In the genomic region with DNA sequence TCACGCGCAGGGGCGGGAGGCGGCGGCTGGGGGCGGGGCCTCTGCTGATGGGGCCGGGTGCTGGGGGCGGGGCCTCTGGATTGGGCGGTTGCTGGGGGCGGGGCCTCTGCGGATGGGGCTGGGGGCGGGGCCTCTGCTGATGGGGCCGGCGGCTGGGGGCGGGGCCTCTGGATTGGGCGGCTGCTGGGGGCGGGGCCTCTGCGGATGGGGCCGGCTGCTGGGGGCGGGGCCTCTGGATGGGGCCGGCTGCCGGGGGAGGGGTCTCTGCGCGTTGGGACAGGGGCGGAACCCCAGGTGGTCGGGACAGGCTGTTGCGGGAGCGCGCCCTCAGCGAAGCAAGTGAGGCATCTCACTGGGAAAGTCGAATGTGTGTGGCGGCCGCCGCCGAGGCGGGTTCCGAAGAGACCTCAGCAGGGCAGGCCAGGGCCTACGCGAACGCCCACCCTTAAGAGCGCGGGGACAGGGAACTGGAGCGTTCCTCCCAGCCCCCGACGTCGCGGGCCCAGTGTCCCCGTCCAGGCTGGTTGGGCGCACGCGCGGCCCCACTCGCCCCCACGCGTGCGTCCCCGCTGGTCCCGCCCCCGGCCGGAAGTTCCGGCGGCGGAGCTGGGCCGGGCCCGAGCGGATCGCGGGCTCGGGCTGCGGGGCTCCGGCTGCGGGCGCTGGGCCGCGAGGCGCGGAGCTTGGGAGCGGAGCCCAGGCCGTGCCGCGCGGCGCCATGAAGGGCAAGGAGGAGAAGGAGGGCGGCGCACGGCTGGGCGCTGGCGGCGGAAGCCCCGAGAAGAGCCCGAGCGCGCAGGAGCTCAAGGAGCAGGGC, we compare ENCODE assay signal across 8 cellular contexts. TPM values are rescaled to one million over a fixed set of nuclear protein-coding genes. Genes with fewer than 3 reads are reported as not detected.
DNase-seq lines count a peak whose midpoint lies in the region; TF ChIP-seq lines count a peak whose summit lies in the region.

Gene STUB1 (plus strand): TSS at position 603 of the 817 bp plus-strand sequence. CDS start 116 bp downstream, at position 719.

- no peaks in the 10 kb centered on the region for H3K9me3 ChIP-seq in left ventricle myocardium inferior (replicated peaks)

- H3K4me3 ChIP-seq in NB4 (ENCODE audit: low read depth, low read length) (peak within 1 kb of the TSS; percentile 78), left ventricle myocardium inferior (peak within 1 kb of the TSS; percentile 88)

- H3K4me3 Mint-ChIP-seq in progenitor cell of endocrine pancreas (ENCODE audit: low read depth) (peak within 1 kb of the TSS; percentile 79), type B pancreatic cell (peak within 1 kb of the TSS; percentile 89)

- H3K27ac Mint-ChIP-seq in progenitor cell of endocrine pancreas: peak within 1 kb of the TSS; percentile 85
- peak within 1 kb of the TSS; percentile 72 for H3K27ac Mint-ChIP-seq in type B pancreatic cell

- peaks cover 10% of the 10 kb centered on the region for H3K4me1 Mint-ChIP-seq in progenitor cell of endocrine pancreas (ENCODE audit: low read depth)
- peaks cover 3% of the 10 kb centered on the region for H3K4me1 Mint-ChIP-seq in type B pancreatic cell (ENCODE audit: unreplicated experiment)

- H3K27ac ChIP-seq in left ventricle myocardium inferior (replicated peaks): peak within 1 kb of the TSS; percentile 100

- H3K4me1 ChIP-seq in left ventricle myocardium inferior: peaks cover 72% of the 10 kb centered on the region

- H3K27me3 Mint-ChIP-seq in progenitor cell of endocrine pancreas (peaks cover 2% of the 10 kb centered on the region), type B pancreatic cell (peaks cover 3% of the 10 kb centered on the region)

- H3K36me3 Mint-ChIP-seq in progenitor cell of endocrine pancreas (ENCODE audit: insufficient read depth) (peaks cover 7% of the 10 kb centered on the region), type B pancreatic cell (peaks cover 4% of the 10 kb centered on the region)

- H3K9me3 Mint-ChIP-seq in progenitor cell of endocrine pancreas (ENCODE audit: low read depth) (no peaks in the 10 kb centered on the region), type B pancreatic cell (no peaks in the 10 kb centered on the region)

- H3K36me3 ChIP-seq in left ventricle myocardium inferior: peaks cover 21% of the 10 kb centered on the region

- H3K27me3 ChIP-seq in left ventricle myocardium inferior (ENCODE audit: low read depth): peaks cover 19% of the 10 kb centered on the region

- TF ChIP-seq POLR2A in NB4 (IDR thresholded peaks at IDR 0.05; ENCODE audit: extremely low read depth, insufficient read length): peak; percentile 53

- DNase-seq in DMS 273 (lab: John Stamatoyannopoulos, UW; ENCODE audit: unreplicated experiment) (peak; percentile 95), GOT3 (lab: John Stamatoyannopoulos, UW) (peak; percentile 63), NB4 (ENCODE audit: low read depth) (peak; percentile 81), T-helper 2 cell (peak; percentile 80 to 84 (median 81)), amniotic stem cell (lab: John Stamatoyannopoulos, UW) (peak; percentile 87), left ventricle myocardium inferior (peak; percentile 88), progenitor cell of endocrine pancreas (ENCODE audit: low spot score, unreplicated experiment) (peak; percentile 82), type B pancreatic cell (ENCODE audit: extremely low spot score, unreplicated experiment) (peak; percentile 95)

- intact Hi-C loops in left ventricle myocardium inferior (cut with micrococcal nuclease): no loop called here

- no peak for TF ChIP-seq CTCF in NB4 (IDR thresholded peaks at IDR 0.05; ENCODE audit: low read depth, low read length)
- no peak for TF ChIP-seq CTCF in left ventricle myocardium inferior (IDR thresholded peaks at IDR 0.05; ENCODE audit: borderline replicate concordance)
- no peak for TF ChIP-seq CTCF in progenitor cell of endocrine pancreas (IDR thresholded peaks at IDR 0.05; ENCODE audit: unreplicated experiment)
- TF ChIP-seq CTCF in type B pancreatic cell (conservative IDR thresholded peaks at IDR 0.05): no peak

RNA-seq across cellular contexts. Expression of gene STUB1, which starts in this region (rescaled TPM):
- 113 TPM for total RNA-seq in left ventricle myocardium inferior
- 76.8 and 87.1 TPM in 2 replicates for total RNA-seq in progenitor cell of endocrine pancreas
- total RNA-seq in type B pancreatic cell (ENCODE audit: low replicate concordance): 74.7 and 80.3 TPM in 2 replicates

Comparison
In these comparisons a context has a peak if more than half of its experiments do, and no peak if none do; other contexts are left out.
1. Peak in every context shown above with its lines: DNase-seq, H3K4me3 ChIP-seq and H3K27ac ChIP-seq.